In the genomic region with DNA sequence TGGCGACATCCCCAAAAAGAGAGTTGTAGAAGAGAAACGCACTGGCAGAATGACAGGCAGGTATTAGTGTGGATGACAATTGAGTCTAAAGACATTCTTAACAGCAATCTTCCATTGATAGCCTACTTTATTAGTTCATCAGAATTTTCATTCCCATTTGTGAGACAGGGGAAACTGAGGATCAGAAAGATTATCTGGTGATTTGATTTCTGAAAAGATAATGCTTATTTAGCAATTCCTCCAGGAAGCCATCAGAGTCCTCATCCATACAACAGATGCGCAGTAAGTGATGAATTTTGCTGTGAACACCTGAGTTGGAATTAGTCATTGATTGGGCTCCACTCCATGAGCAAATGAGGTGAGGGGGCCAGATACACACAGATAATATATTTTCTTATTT, we compare ENCODE assay signal across 3 cellular contexts.
TF ChIP-seq lines count a peak whose summit lies in the region.

No MANE protein-coding gene starts in this region.

TF ChIP-seq in HepG2, 621 proteins besides CTCF, POLR2A, EP300 and RAD21:
- TF ChIP-seq RFX1 (IDR thresholded peaks at IDR 0.05): no peak
- no peak for TF ChIP-seq NCOA1 (CRISPR knock-in tag; IDR thresholded peaks at IDR 0.05)
- TF ChIP-seq, protein P1, sequence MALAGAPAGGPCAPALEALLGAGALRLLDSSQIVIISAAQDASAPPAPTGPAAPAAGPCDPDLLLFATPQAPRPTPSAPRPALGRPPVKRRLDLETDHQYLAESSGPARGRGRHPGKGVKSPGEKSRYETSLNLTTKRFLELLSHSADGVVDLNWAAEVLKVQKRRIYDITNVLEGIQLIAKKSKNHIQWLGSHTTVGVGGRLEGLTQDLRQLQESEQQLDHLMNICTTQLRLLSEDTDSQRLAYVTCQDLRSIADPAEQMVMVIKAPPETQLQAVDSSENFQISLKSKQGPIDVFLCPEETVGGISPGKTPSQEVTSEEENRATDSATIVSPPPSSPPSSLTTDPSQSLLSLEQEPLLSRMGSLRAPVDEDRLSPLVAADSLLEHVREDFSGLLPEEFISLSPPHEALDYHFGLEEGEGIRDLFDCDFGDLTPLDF (CRISPR knock-in tag; IDR thresholded peaks at IDR 0.05): no peak
- peak in 1 of 2 experiments; percentile 37; a peak in 2 of 4 replicates for TF ChIP-seq MAFK (conservative IDR thresholded peaks at IDR 0.05 in 1 of 2, IDR thresholded peaks at IDR 0.05 in 1 of 2; ENCODE audit: low read length in 2 of 2)
- TF ChIP-seq JARID2 (CRISPR knock-in tag; IDR thresholded peaks at IDR 0.05; ENCODE audit: insufficient replicate concordance): no peak
- TF ChIP-seq MAFF (IDR thresholded peaks at IDR 0.05; ENCODE audit: low read depth, low read length): peak; percentile 24; the same call in 1 of the 2 replicates
- no peak for TF ChIP-seq SMARCC2 (IDR thresholded peaks at IDR 0.05)
- TF ChIP-seq, protein P2, sequence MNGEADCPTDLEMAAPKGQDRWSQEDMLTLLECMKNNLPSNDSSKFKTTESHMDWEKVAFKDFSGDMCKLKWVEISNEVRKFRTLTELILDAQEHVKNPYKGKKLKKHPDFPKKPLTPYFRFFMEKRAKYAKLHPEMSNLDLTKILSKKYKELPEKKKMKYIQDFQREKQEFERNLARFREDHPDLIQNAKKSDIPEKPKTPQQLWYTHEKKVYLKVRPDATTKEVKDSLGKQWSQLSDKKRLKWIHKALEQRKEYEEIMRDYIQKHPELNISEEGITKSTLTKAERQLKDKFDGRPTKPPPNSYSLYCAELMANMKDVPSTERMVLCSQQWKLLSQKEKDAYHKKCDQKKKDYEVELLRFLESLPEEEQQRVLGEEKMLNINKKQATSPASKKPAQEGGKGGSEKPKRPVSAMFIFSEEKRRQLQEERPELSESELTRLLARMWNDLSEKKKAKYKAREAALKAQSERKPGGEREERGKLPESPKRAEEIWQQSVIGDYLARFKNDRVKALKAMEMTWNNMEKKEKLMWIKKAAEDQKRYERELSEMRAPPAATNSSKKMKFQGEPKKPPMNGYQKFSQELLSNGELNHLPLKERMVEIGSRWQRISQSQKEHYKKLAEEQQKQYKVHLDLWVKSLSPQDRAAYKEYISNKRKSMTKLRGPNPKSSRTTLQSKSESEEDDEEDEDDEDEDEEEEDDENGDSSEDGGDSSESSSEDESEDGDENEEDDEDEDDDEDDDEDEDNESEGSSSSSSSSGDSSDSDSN (CRISPR knock-in tag; IDR thresholded peaks at IDR 0.05): no peak
- no peak for TF ChIP-seq TRIM24 (CRISPR knock-in tag; IDR thresholded peaks at IDR 0.05)
- TF ChIP-seq, protein P3, sequence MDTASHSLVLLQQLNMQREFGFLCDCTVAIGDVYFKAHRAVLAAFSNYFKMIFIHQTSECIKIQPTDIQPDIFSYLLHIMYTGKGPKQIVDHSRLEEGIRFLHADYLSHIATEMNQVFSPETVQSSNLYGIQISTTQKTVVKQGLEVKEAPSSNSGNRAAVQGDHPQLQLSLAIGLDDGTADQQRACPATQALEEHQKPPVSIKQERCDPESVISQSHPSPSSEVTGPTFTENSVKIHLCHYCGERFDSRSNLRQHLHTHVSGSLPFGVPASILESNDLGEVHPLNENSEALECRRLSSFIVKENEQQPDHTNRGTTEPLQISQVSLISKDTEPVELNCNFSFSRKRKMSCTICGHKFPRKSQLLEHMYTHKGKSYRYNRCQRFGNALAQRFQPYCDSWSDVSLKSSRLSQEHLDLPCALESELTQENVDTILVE (CRISPR knock-in tag; IDR thresholded peaks at IDR 0.05): no peak

TF ChIP-seq in IMR-90, 13 proteins besides CTCF, POLR2A, EP300 and RAD21:
- no peak for TF ChIP-seq FOS (IDR thresholded peaks at IDR 0.05; ENCODE audit: low read depth, low read length)
- TF ChIP-seq, protein P4, sequence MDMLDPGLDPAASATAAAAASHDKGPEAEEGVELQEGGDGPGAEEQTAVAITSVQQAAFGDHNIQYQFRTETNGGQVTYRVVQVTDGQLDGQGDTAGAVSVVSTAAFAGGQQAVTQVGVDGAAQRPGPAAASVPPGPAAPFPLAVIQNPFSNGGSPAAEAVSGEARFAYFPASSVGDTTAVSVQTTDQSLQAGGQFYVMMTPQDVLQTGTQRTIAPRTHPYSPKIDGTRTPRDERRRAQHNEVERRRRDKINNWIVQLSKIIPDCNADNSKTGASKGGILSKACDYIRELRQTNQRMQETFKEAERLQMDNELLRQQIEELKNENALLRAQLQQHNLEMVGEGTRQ (IDR thresholded peaks at IDR 0.05; ENCODE audit: low read depth, low read length): no peak
- no peak for TF ChIP-seq CHD1 (IDR thresholded peaks at IDR 0.05; ENCODE audit: low read depth, low read length)
- 0 out of 2 replicates have a peak, but pooled peaks have one; percentile 20 for TF ChIP-seq MAFK (IDR thresholded peaks at IDR 0.05; ENCODE audit: low read depth, low read length)
- TF ChIP-seq RFX5 (IDR thresholded peaks at IDR 0.05; ENCODE audit: low read depth, low read length): no peak
- TF ChIP-seq NFE2L2 (IDR thresholded peaks at IDR 0.05; ENCODE audit: low read depth, low read length): no peak

TF ChIP-seq in K562, 482 proteins besides CTCF, POLR2A, EP300 and RAD21:
- TF ChIP-seq MAFG (tag; conservative IDR thresholded peaks at IDR 0.05): 0 out of 2 replicates have a peak, but pooled peaks have one; percentile 26
- TF ChIP-seq BDP1 (IDR thresholded peaks at IDR 0.05; ENCODE audit: insufficient read depth, insufficient read length): no peak
- no peak for TF ChIP-seq ZKSCAN8 (CRISPR knock-in tag; IDR thresholded peaks at IDR 0.05)
- no peak for TF ChIP-seq FOXK2 (conservative IDR thresholded peaks at IDR 0.05 in 1 of 2, IDR thresholded peaks at IDR 0.05 in 1 of 2; ENCODE audit: low read depth in 2 of 2)
- peak; percentile 79 for TF ChIP-seq ZNF316 (IDR thresholded peaks at IDR 0.05)
- TF ChIP-seq, protein P1 (CRISPR knock-in tag; IDR thresholded peaks at IDR 0.05): no peak
- TF ChIP-seq, protein P5, sequence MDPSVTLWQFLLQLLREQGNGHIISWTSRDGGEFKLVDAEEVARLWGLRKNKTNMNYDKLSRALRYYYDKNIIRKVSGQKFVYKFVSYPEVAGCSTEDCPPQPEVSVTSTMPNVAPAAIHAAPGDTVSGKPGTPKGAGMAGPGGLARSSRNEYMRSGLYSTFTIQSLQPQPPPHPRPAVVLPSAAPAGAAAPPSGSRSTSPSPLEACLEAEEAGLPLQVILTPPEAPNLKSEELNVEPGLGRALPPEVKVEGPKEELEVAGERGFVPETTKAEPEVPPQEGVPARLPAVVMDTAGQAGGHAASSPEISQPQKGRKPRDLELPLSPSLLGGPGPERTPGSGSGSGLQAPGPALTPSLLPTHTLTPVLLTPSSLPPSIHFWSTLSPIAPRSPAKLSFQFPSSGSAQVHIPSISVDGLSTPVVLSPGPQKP (CRISPR knock-in tag; IDR thresholded peaks at IDR 0.05): no peak
- TF ChIP-seq STAT5A (IDR thresholded peaks at IDR 0.05; ENCODE audit: borderline replicate concordance, low read length): no peak
- no peak for TF ChIP-seq EGR1 (conservative IDR thresholded peaks at IDR 0.05)
- TF ChIP-seq RBM25 (IDR thresholded peaks at IDR 0.05; ENCODE audit: low read depth, low read length, severe bottlenecking): peak; percentile 54
- TF ChIP-seq FOS (IDR thresholded peaks at IDR 0.05; ENCODE audit: extremely low read depth, insufficient read length): no peak
- peak; percentile 63; the same call in 1 of the 2 replicates for TF ChIP-seq C11orf30 (IDR thresholded peaks at IDR 0.05; ENCODE audit: low read depth)
- no peak for TF ChIP-seq SRSF9 (IDR thresholded peaks at IDR 0.05; ENCODE audit: borderline replicate concordance, low read depth, low read length)
- TF ChIP-seq MAFF (IDR thresholded peaks at IDR 0.05; ENCODE audit: low read length): peak; percentile 31; the same call in 1 of the 2 replicates
